Comparison of ENCODE assay signal across 27 cellular contexts in the genomic region with DNA sequence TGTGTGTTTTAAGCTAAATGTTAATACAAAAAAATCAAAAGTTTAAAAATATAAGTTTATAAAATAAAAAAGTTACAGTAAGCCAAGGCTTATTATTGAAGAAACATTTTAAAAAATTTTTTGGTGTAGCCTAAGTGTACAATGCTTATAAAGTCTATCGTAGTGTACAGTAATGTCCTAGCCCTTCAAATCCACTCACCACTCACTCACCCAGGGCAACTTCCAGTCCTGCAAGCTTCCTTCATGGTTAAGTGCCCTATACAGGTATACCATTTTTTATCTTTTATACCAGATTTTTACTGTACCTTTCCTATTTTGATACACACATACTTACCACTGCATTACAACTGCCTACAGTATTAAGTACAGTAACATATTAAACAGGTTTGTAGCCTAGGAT. TPM values are rescaled to one million over a fixed set of nuclear protein-coding genes. Genes with fewer than 3 reads are reported as not detected.
DNase-seq lines count a peak whose midpoint lies in the region; ATAC-seq and TF ChIP-seq lines count a peak whose summit lies in the region.
"Had no signal": no experiment of that assay in that cellular context is flagged by ENCODE, and none has a peak within 500 bp of the region (broad histone marks: within the 10 kb centered on the region; RNA-seq: fewer than 3 reads in every experiment).

No MANE protein-coding gene starts in this region.

- WGBS in psoas muscle, 3 donors: 63 to 85% (median 75%) methylated on average over 1 of the region's 1 CpG

- CTCF ChIA-PET in Panc1 (lab: Charles Lee): no interaction called here

- H3K9me3 Mint-ChIP-seq in activated T-cell treated with anti-CD3 and anti-CD28 coated beads, Interleukin-2, amount 50 U/mL, for 24 hours: no peaks in the 10 kb centered on the region
- H3K9me3 Mint-ChIP-seq: neural crest cell; stimulated activated naive B cell treated with anti-CD40 and anti-IgM and Interleukin-4, amounts not matched to agents 10 μg/mL and 1 μg/mL and 100 μg/mL, for 72 hours; WTC11 had no signal

- H3K36me3 ChIP-seq in Panc1 (ENCODE audit: control insufficient read depth, insufficient read depth, low read length) (no peaks in the 10 kb centered on the region), psoas muscle (ENCODE audit: insufficient read depth in 1 of 2, low read depth in 1 of 2) (no peaks in the 10 kb centered on the region)
- H3K36me3 ChIP-seq: lower lobe of right lung, pancreas, right lobe of liver, uterus had no signal

- H3K4me3 Mint-ChIP-seq in activated T-cell treated with anti-CD3 and anti-CD28 coated beads, Interleukin-2, amount 50 U/mL, for 24 hours: no peak overlapping the region
- H3K4me3 Mint-ChIP-seq: neural crest cell; stimulated activated naive B cell treated with anti-CD40 and anti-IgM and Interleukin-4, amounts not matched to agents 10 μg/mL and 1 μg/mL and 100 μg/mL, for 72 hours; WTC11 had no signal

- H3K4me3 ChIP-seq in Panc1 (ENCODE audit: low read depth in 2 of 2, low read length in 2 of 2) (no peak overlapping the region), epithelial cell of esophagus (ENCODE audit: low read length) (no peak overlapping the region), psoas muscle (no peak overlapping the region)
- H3K4me3 ChIP-seq: dorsolateral prefrontal cortex, lower lobe of right lung, pancreas, PC-9, right lobe of liver, uterus had no signal

- H3K4me1 Mint-ChIP-seq in activated T-cell treated with anti-CD3 and anti-CD28 coated beads, Interleukin-2, amount 50 U/mL, for 24 hours (ENCODE audit: low read depth): peaks cover 84% of the 10 kb centered on the region

- peaks cover 40% of the 10 kb centered on the region for H3K36me3 Mint-ChIP-seq in activated T-cell treated with anti-CD3 and anti-CD28 coated beads, Interleukin-2, amount 50 U/mL, for 24 hours (ENCODE audit: low read depth)

- H3K27ac Mint-ChIP-seq in activated T-cell treated with anti-CD3 and anti-CD28 coated beads, Interleukin-2, amount 50 U/mL, for 24 hours: peak overlapping the region; percentile 26
- H3K27ac Mint-ChIP-seq: stimulated activated naive B cell treated with anti-CD40 and anti-IgM and Interleukin-4, amounts not matched to agents 10 μg/mL and 1 μg/mL and 100 μg/mL, for 72 hours; WTC11 had no signal

- no peaks in the 10 kb centered on the region for H3K27me3 Mint-ChIP-seq in activated T-cell treated with anti-CD3 and anti-CD28 coated beads, Interleukin-2, amount 50 U/mL, for 24 hours
- H3K27me3 Mint-ChIP-seq: stimulated activated naive B cell treated with anti-CD40 and anti-IgM and Interleukin-4, amounts not matched to agents 10 μg/mL and 1 μg/mL and 100 μg/mL, for 72 hours had no signal

- peaks cover 16% of the 10 kb centered on the region for H3K4me1 ChIP-seq in Panc1 (ENCODE audit: control insufficient read depth, insufficient read depth, low read length)
- peaks cover 83% of the 10 kb centered on the region for H3K4me1 ChIP-seq in psoas muscle

- in situ Hi-C loops in Panc1 (cut with HindIII; ENCODE audit: low pct_unique_long_range_greater_than_20kb, low sequenced_read_pairs): no loop called here

- intact Hi-C loops in Panc1 (cut with micrococcal nuclease; ENCODE audit: unreplicated experiment): loop anchor here (10.0 kb wide), 1 partner anchor 675 kb away; no protein-coding TSS in a partner anchor
- intact Hi-C loops in psoas muscle (cut with DNase I): loop anchor here in 1 of 2 donors (10.0 kb wide), 1 partner anchor 645 kb away; no protein-coding TSS in a partner anchor

- BruUV-seq in Panc1 (replicated peaks; lab: Mats Ljungman, UMichigan): no TSS peak

- H3K27ac ChIP-seq in Panc1 (ENCODE audit: low read length): no peak overlapping the region
- peak overlapping the region; percentile 77 for H3K27ac ChIP-seq in psoas muscle
- H3K27ac ChIP-seq: dorsolateral prefrontal cortex, lower lobe of right lung, pancreas, PC-9, right lobe of liver, uterus had no signal

- H3K27me3 ChIP-seq in Panc1 (ENCODE audit: control insufficient read depth, insufficient read depth, low read length) (no peaks in the 10 kb centered on the region), psoas muscle (ENCODE audit: insufficient read depth in 3 of 3, low read length in 2 of 3) (no peaks in the 10 kb centered on the region)
- H3K27me3 ChIP-seq: dorsolateral prefrontal cortex, pancreas, right lobe of liver, uterus had no signal

- no peak for TF ChIP-seq CTCF in Panc1 (IDR thresholded peaks at IDR 0.05)
- no peak for TF ChIP-seq CTCF in epithelial cell of esophagus (IDR thresholded peaks at IDR 0.05; ENCODE audit: insufficient read depth, low read depth, low read length, missing control alignments)
- no peak for TF ChIP-seq CTCF in psoas muscle (IDR thresholded peaks at IDR 0.05)

- ATAC-seq in Panc1 (0 out of 2 replicates have a peak, but pooled peaks have one; percentile 47), psoas muscle (no peak), GM18502 (IDR thresholded peaks at IDR 0.05; ENCODE audit: poor library complexity, unreplicated experiment) (no peak)
- ATAC-seq: lower lobe of right lung; right lobe of liver; stimulated activated naive B cell treated with anti-CD40 and anti-IgM and Interleukin-4, amounts not matched to agents 10 μg/mL and 1 μg/mL and 100 μg/mL, for 72 hours; WTC11 had no signal

- no peak for DNase-seq in activated T-cell treated with anti-CD3 and anti-CD28 coated beads, Interleukin-2, amount 50 U/mL, for 24 hours
- DNase-seq in activated T-cell treated with anti-CD3 and anti-CD28 coated beads for 4 hours (no peak), Panc1 (ENCODE audit: low read depth, low spot score) (no peak), epithelial cell of esophagus (ENCODE audit: low read depth) (peak; percentile 40), psoas muscle (no peak), GDM1 (lab: John Stamatoyannopoulos, UW) (no peak), NCI-H1417 (lab: John Stamatoyannopoulos, UW) (no peak)
- DNase-seq: 8988T; activated CD4-positive, alpha-beta T cell treated with anti-CD3 and anti-CD28 coated beads, Interleukin-2, amount 50 U/mL, for 4 hours; cerebellar nuclear complex; dorsolateral prefrontal cortex; H7; lower lobe of right lung; NCI-H1092; NCI-H187 treated with DMSO at 0.1 percent for 48 hours; NCI-H524 treated with DMSO at 0.1 percent for 48 hours; pancreas; PC-9; right lobe of liver; SHP77 treated with DMSO at 0.1 percent for 48 hours; stimulated activated CD4-positive, alpha-beta T cell treated with anti-CD3 and anti-CD28 coated beads, Interleukin-4, amount 100 ng/mL, for 24 hours; stimulated activated naive B cell treated with anti-CD40 and anti-IgM and Interleukin-4, amounts not matched to agents 10 μg/mL and 1 μg/mL and 100 μg/mL, for 72 hours; SW 1271; uterus had no signal

- H3K9me3 ChIP-seq in Panc1 (ENCODE audit: control insufficient read depth, insufficient read depth, low read depth, low read length): no peaks in the 10 kb centered on the region
- no peaks in the 10 kb centered on the region for H3K9me3 ChIP-seq in psoas muscle
- H3K9me3 ChIP-seq: lower lobe of right lung, pancreas, right lobe of liver, uterus had no signal

- POLR2A ChIA-PET in Panc1 (lab: Charles Lee): no interaction called here

RNA-seq across cellular contexts. Expression of a gene that starts 11.9 kb away (rescaled TPM):
- total RNA-seq in Panc1 (2021; ENCODE audit: unreplicated experiment): 150 TPM
- 110 TPM for polyA plus RNA-seq in Panc1 (2012; ENCODE audit: insufficient read length)
- 10 to 100 TPM; 70.6 to 97.6 (median 80.0) TPM for total RNA-seq in psoas muscle
- polyA plus RNA-seq in psoas muscle: 100 to 1,000 TPM in 1 of 3 donors, 10 to 100 TPM in 2; 52.8 to 104 (median 91.4) TPM

RNA-seq across cellular contexts. Expression of a gene that starts 37.5 kb away (rescaled TPM):
- total RNA-seq in Panc1 (2021; ENCODE audit: unreplicated experiment) (92.4 TPM), psoas muscle (10 to 100 TPM; 22.7 to 37.3 (median 24.1) TPM)
- 33.0 TPM for polyA plus RNA-seq in Panc1 (2012; ENCODE audit: insufficient read length)
- 10 to 100 TPM; 27.5 to 48.3 (median 38.3) TPM for polyA plus RNA-seq in psoas muscle

RNA-seq across cellular contexts. Expression of a gene that starts 52.1 kb away (rescaled TPM):
- total RNA-seq in Panc1 (2021; ENCODE audit: unreplicated experiment) (45.7 TPM), psoas muscle (100 to 1,000 TPM; 187 to 254 (median 211) TPM)
- 11.2 TPM for polyA plus RNA-seq in Panc1 (2012; ENCODE audit: insufficient read length)
- polyA plus RNA-seq in psoas muscle: 100 to 1,000 TPM in 1 of 3 donors, 10 to 100 TPM in 2; 48.3 to 108 (median 76.1) TPM
